Comparison of ENCODE assay signal across 1 cellular context in the genomic region with DNA sequence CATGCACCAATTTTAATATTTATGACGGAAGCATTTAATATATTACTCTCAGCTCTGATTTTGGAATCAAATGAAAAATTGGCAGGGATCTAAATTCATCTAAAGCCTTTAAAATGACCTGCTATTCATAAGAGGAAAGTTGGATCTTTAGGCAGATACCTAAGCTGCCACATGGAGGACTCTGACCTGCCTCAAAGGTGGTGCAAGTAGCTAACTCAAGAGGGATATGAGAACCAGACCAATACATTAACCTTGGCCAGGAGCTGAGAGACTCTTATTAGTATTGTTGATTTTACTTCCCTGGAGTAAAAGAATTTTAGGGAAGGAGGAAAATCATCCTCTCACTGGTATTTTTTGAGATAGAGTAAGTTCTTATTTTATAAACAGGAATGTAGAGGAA.
TF ChIP-seq lines count a peak whose summit lies in the region.

No MANE protein-coding gene starts in this region.

TF ChIP-seq in K562, 482 proteins besides CTCF, POLR2A, EP300 and RAD21 (continued from another document and continues in another):
- TF ChIP-seq, protein P1, sequence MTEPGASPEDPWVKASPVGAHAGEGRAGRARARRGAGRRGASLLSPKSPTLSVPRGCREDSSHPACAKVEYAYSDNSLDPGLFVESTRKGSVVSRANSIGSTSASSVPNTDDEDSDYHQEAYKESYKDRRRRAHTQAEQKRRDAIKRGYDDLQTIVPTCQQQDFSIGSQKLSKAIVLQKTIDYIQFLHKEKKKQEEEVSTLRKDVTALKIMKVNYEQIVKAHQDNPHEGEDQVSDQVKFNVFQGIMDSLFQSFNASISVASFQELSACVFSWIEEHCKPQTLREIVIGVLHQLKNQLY (CRISPR knock-in tag; conservative IDR thresholded peaks at IDR 0.05) = no peak
- TF ChIP-seq, protein P2, sequence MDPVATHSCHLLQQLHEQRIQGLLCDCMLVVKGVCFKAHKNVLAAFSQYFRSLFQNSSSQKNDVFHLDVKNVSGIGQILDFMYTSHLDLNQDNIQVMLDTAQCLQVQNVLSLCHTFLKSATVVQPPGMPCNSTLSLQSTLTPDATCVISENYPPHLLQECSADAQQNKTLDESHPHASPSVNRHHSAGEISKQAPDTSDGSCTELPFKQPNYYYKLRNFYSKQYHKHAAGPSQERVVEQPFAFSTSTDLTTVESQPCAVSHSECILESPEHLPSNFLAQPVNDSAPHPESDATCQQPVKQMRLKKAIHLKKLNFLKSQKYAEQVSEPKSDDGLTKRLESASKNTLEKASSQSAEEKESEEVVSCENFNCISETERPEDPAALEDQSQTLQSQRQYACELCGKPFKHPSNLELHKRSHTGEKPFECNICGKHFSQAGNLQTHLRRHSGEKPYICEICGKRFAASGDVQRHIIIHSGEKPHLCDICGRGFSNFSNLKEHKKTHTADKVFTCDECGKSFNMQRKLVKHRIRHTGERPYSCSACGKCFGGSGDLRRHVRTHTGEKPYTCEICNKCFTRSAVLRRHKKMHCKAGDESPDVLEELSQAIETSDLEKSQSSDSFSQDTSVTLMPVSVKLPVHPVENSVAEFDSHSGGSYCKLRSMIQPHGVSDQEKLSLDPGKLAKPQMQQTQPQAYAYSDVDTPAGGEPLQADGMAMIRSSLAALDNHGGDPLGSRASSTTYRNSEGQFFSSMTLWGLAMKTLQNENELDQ (CRISPR knock-in tag; IDR thresholded peaks at IDR 0.05; ENCODE audit: borderline replicate concordance) = no peak
- TF ChIP-seq, protein P3, sequence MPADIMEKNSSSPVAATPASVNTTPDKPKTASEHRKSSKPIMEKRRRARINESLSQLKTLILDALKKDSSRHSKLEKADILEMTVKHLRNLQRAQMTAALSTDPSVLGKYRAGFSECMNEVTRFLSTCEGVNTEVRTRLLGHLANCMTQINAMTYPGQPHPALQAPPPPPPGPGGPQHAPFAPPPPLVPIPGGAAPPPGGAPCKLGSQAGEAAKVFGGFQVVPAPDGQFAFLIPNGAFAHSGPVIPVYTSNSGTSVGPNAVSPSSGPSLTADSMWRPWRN (IDR thresholded peaks at IDR 0.05; ENCODE audit: low read depth) = no peak
- no peak for TF ChIP-seq ASH1L (IDR thresholded peaks at IDR 0.05; ENCODE audit: borderline replicate concordance, low read depth, partially characterized antibody)
- TF ChIP-seq CXXC5 (CRISPR knock-in tag; IDR thresholded peaks at IDR 0.05) = 0 out of 2 replicates have a peak, but pooled peaks have one; percentile 15
- no peak for TF ChIP-seq NFIC (IDR thresholded peaks at IDR 0.05)
- TF ChIP-seq, protein P4, sequence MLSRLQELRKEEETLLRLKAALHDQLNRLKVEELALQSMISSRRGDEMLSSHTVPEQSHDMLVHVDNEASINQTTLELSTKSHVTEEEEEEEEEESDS (CRISPR knock-in tag; IDR thresholded peaks at IDR 0.05) = no peak
- TF ChIP-seq SMARCA4 (IDR thresholded peaks at IDR 0.05) = peak; percentile 42; the same call in 1 of the 2 replicates
- TF ChIP-seq KAT7 (CRISPR knock-in tag; IDR thresholded peaks at IDR 0.05; ENCODE audit: borderline replicate concordance) = no peak
- TF ChIP-seq, protein P5, sequence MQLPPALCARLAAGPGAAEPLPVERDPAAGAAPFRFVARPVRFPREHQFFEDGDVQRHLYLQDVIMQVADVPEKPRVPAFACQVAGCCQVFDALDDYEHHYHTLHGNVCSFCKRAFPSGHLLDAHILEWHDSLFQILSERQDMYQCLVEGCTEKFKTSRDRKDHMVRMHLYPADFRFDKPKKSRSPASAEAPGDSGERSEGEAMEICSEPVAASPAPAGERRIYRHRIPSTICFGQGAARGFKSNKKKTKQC (CRISPR knock-in tag; IDR thresholded peaks at IDR 0.05) = no peak
- TF ChIP-seq MYNN (IDR thresholded peaks at IDR 0.05) = no peak
- TF ChIP-seq MYNN (CRISPR knock-in tag; IDR thresholded peaks at IDR 0.05) = no peak
- no peak for TF ChIP-seq FOXM1 (IDR thresholded peaks at IDR 0.05; ENCODE audit: low read depth)
- TF ChIP-seq FOXM1 (CRISPR knock-in tag; IDR thresholded peaks at IDR 0.05; ENCODE audit: low read depth) = no peak
- TF ChIP-seq HMG20B (CRISPR knock-in tag; IDR thresholded peaks at IDR 0.05) = no peak
- TF ChIP-seq RBM39 (optimal IDR thresholded peaks at IDR 0.05; ENCODE audit: low read depth, low read length) = no peak
- no peak for TF ChIP-seq SAFB2 (IDR thresholded peaks at IDR 0.05; ENCODE audit: borderline replicate concordance, low read depth, low read length, severe bottlenecking)
- no peak for TF ChIP-seq STAT5B (CRISPR knock-in tag; IDR thresholded peaks at IDR 0.05)
- TF ChIP-seq PHB (CRISPR knock-in tag; IDR thresholded peaks at IDR 0.05) = no peak
- TF ChIP-seq MXI1 (IDR thresholded peaks at IDR 0.05; ENCODE audit: low read depth, low read length) = no peak
- no peak for TF ChIP-seq BRF1 (IDR thresholded peaks at IDR 0.05; ENCODE audit: borderline replicate concordance, extremely low read depth, insufficient read length)
- peak; percentile 53 for TF ChIP-seq CBFA2T2 (conservative IDR thresholded peaks at IDR 0.05)
- TF ChIP-seq, protein P6, sequence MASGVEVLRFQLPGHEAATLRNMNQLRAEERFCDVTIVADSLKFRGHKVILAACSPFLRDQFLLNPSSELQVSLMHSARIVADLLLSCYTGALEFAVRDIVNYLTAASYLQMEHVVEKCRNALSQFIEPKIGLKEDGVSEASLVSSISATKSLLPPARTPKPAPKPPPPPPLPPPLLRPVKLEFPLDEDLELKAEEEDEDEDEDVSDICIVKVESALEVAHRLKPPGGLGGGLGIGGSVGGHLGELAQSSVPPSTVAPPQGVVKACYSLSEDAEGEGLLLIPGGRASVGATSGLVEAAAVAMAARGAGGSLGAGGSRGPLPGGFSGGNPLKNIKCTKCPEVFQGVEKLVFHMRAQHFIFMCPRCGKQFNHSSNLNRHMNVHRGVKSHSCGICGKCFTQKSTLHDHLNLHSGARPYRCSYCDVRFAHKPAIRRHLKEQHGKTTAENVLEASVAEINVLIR (CRISPR knock-in tag; IDR thresholded peaks at IDR 0.05) = no peak
- TF ChIP-seq ZNF3 (CRISPR knock-in tag; IDR thresholded peaks at IDR 0.05) = no peak
- TF ChIP-seq GATA2 (CRISPR knock-in tag; IDR thresholded peaks at IDR 0.05) = peak; percentile 54
- peak in 1 of 2 experiments; percentile 14; a peak in 1 of 4 replicates for TF ChIP-seq TBL1XR1 (IDR thresholded peaks at IDR 0.05; ENCODE audit: low read length in 2 of 2)
- peak; percentile 51; the same call in 1 of the 2 replicates for TF ChIP-seq MTA2 (IDR thresholded peaks at IDR 0.05; ENCODE audit: low read depth)
- no peak for TF ChIP-seq RCOR1 (IDR thresholded peaks at IDR 0.05; ENCODE audit: borderline replicate concordance in 1 of 2, low read depth in 2 of 2, low read length in 2 of 2)
- TF ChIP-seq ARID1B (IDR thresholded peaks at IDR 0.05) = peak; percentile 81
- TF ChIP-seq HSF4 (CRISPR knock-in tag; IDR thresholded peaks at IDR 0.05; ENCODE audit: borderline replicate concordance) = no peak
- no peak for TF ChIP-seq CREB1 (IDR thresholded peaks at IDR 0.05)
- no peak for TF ChIP-seq CREB1 (CRISPR knock-in tag; IDR thresholded peaks at IDR 0.05)
- TF ChIP-seq ELF1 (tag; IDR thresholded peaks at IDR 0.05) = no peak
- no peak for TF ChIP-seq FOXK2 (conservative IDR thresholded peaks at IDR 0.05 in 1 of 2, IDR thresholded peaks at IDR 0.05 in 1 of 2; ENCODE audit: low read depth in 2 of 2)
- TF ChIP-seq KDM1A (IDR thresholded peaks at IDR 0.05) = no peak
- TF ChIP-seq MEF2D (tag; conservative IDR thresholded peaks at IDR 0.05; ENCODE audit: low read depth) = no peak
- TF ChIP-seq, protein P7, sequence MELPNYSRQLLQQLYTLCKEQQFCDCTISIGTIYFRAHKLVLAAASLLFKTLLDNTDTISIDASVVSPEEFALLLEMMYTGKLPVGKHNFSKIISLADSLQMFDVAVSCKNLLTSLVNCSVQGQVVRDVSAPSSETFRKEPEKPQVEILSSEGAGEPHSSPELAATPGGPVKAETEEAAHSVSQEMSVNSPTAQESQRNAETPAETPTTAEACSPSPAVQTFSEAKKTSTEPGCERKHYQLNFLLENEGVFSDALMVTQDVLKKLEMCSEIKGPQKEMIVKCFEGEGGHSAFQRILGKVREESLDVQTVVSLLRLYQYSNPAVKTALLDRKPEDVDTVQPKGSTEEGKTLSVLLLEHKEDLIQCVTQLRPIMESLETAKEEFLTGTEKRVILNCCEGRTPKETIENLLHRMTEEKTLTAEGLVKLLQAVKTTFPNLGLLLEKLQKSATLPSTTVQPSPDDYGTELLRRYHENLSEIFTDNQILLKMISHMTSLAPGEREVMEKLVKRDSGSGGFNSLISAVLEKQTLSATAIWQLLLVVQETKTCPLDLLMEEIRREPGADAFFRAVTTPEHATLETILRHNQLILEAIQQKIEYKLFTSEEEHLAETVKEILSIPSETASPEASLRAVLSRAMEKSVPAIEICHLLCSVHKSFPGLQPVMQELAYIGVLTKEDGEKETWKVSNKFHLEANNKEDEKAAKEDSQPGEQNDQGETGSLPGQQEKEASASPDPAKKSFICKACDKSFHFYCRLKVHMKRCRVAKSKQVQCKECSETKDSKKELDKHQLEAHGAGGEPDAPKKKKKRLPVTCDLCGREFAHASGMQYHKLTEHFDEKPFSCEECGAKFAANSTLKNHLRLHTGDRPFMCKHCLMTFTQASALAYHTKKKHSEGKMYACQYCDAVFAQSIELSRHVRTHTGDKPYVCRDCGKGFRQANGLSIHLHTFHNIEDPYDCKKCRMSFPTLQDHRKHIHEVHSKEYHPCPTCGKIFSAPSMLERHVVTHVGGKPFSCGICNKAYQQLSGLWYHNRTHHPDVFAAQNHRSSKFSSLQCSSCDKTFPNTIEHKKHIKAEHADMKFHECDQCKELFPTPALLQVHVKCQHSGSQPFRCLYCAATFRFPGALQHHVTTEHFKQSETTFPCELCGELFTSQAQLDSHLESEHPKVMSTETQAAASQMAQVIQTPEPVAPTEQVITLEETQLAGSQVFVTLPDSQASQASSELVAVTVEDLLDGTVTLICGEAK (IDR thresholded peaks at IDR 0.05) = no peak
- TF ChIP-seq, protein P7 (CRISPR knock-in tag; IDR thresholded peaks at IDR 0.05) = no peak
- TF ChIP-seq, protein P8, sequence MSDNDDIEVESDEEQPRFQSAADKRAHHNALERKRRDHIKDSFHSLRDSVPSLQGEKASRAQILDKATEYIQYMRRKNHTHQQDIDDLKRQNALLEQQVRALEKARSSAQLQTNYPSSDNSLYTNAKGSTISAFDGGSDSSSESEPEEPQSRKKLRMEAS (CRISPR knock-in tag; IDR thresholded peaks at IDR 0.05) = no peak
- no peak for TF ChIP-seq GABPB1 (CRISPR knock-in tag; IDR thresholded peaks at IDR 0.05)
- no peak for TF ChIP-seq FUS (optimal IDR thresholded peaks at IDR 0.05; ENCODE audit: low read depth, low read length)
- TF ChIP-seq PTTG1 (tag; IDR thresholded peaks at IDR 0.05; ENCODE audit: low read depth) = no peak
- TF ChIP-seq NFYB (IDR thresholded peaks at IDR 0.05; ENCODE audit: extremely low read depth, insufficient read length) = no peak
- TF ChIP-seq SUPT5H (IDR thresholded peaks at IDR 0.05) = no peak
- no peak for TF ChIP-seq ZSCAN32 (CRISPR knock-in tag; IDR thresholded peaks at IDR 0.05)
- no peak for TF ChIP-seq ZNF75A (CRISPR knock-in tag; IDR thresholded peaks at IDR 0.05)
- TF ChIP-seq, protein P9, sequence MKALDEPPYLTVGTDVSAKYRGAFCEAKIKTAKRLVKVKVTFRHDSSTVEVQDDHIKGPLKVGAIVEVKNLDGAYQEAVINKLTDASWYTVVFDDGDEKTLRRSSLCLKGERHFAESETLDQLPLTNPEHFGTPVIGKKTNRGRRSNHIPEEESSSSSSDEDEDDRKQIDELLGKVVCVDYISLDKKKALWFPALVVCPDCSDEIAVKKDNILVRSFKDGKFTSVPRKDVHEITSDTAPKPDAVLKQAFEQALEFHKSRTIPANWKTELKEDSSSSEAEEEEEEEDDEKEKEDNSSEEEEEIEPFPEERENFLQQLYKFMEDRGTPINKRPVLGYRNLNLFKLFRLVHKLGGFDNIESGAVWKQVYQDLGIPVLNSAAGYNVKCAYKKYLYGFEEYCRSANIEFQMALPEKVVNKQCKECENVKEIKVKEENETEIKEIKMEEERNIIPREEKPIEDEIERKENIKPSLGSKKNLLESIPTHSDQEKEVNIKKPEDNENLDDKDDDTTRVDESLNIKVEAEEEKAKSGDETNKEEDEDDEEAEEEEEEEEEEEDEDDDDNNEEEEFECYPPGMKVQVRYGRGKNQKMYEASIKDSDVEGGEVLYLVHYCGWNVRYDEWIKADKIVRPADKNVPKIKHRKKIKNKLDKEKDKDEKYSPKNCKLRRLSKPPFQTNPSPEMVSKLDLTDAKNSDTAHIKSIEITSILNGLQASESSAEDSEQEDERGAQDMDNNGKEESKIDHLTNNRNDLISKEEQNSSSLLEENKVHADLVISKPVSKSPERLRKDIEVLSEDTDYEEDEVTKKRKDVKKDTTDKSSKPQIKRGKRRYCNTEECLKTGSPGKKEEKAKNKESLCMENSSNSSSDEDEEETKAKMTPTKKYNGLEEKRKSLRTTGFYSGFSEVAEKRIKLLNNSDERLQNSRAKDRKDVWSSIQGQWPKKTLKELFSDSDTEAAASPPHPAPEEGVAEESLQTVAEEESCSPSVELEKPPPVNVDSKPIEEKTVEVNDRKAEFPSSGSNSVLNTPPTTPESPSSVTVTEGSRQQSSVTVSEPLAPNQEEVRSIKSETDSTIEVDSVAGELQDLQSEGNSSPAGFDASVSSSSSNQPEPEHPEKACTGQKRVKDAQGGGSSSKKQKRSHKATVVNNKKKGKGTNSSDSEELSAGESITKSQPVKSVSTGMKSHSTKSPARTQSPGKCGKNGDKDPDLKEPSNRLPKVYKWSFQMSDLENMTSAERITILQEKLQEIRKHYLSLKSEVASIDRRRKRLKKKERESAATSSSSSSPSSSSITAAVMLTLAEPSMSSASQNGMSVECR (CRISPR knock-in tag; IDR thresholded peaks at IDR 0.05) = no peak
- TF ChIP-seq ATF1 (CRISPR knock-in tag; IDR thresholded peaks at IDR 0.05) = no peak
- no peak for TF ChIP-seq ATF1 (tag; IDR thresholded peaks at IDR 0.05)
- TF ChIP-seq EHMT2 (IDR thresholded peaks at IDR 0.05) = peak; percentile 94
- no peak for TF ChIP-seq FOS (IDR thresholded peaks at IDR 0.05; ENCODE audit: extremely low read depth, insufficient read length)
